29 cellular contexts compared by ENCODE assay signal in genomic region chr1:156399355-156400125, GRCh38. TPM values are rescaled to one million over a fixed set of nuclear protein-coding genes. Genes with fewer than 3 reads are reported as not detected.
DNase-seq lines count a peak whose midpoint lies in the region; FAIRE-seq and TF ChIP-seq lines count a peak whose summit lies in the region.
"Had no signal": no experiment of that assay in that cellular context is flagged by ENCODE, and none has a peak within 500 bp of the region (broad histone marks: within the 10 kb centered on the region; RNA-seq: fewer than 3 reads in every experiment).

No MANE protein-coding gene starts in this region.

- FAIRE-seq in D721Med (lab: Jason Lieb, UNC): no peak
- FAIRE-seq: bronchial epithelial cell, endothelial cell of umbilical vein, G401.6, HTR-8/SVneo, pancreas had no signal

- no peak overlapping the region for H3K27ac Mint-ChIP-seq in activated naive CD4-positive, alpha-beta T cell treated with anti-CD3 and anti-CD28 coated beads for 36 hours
- H3K27ac Mint-ChIP-seq: HFFc6, natural killer cell, T-helper 17 cell had no signal

- CTCF ChIA-PET in activated naive CD4-positive, alpha-beta T cell treated with anti-CD3 and anti-CD28 coated beads for 36 hours (lab: Charles Lee): interaction anchor here (1.4 to 1.6 kb wide), 2 partner anchors 13 to 14 kb away, joined by 3 to 4 read pairs; no protein-coding TSS in a partner anchor

- H3K27ac ChIP-seq in dorsolateral prefrontal cortex: peak overlapping the region in 57 of 59 donors; percentile 3 to 100 (median 80)
- H3K27ac ChIP-seq in substantia nigra (ENCODE audit: low read depth, low read length, poor library complexity, severe bottlenecking): peak overlapping the region; percentile 85
- H3K27ac ChIP-seq: heart right ventricle, left ventricle myocardium inferior, pancreas, right atrium auricular region, RWPE1, SK-N-MC, spleen, VCaP had no signal

- no peak overlapping the region for H3K4me3 ChIP-seq in dorsolateral prefrontal cortex
- H3K4me3 ChIP-seq: heart right ventricle, left ventricle myocardium inferior, pancreas, right atrium auricular region, SK-N-MC, spleen had no signal

- no peak overlapping the region for H3K4me3 Mint-ChIP-seq in activated naive CD4-positive, alpha-beta T cell treated with anti-CD3 and anti-CD28 coated beads for 36 hours
- H3K4me3 Mint-ChIP-seq: HFFc6, natural killer cell, T-helper 17 cell had no signal

- H3K36me3 Mint-ChIP-seq in activated naive CD4-positive, alpha-beta T cell treated with anti-CD3 and anti-CD28 coated beads for 36 hours (ENCODE audit: low read depth): no peaks in the 10 kb centered on the region
- H3K36me3 Mint-ChIP-seq: natural killer cell had no signal

- no peaks in the 10 kb centered on the region for H3K9me3 Mint-ChIP-seq in activated naive CD4-positive, alpha-beta T cell treated with anti-CD3 and anti-CD28 coated beads for 36 hours
- H3K9me3 Mint-ChIP-seq: HFFc6, natural killer cell had no signal

- no peaks in the 10 kb centered on the region for H3K4me1 Mint-ChIP-seq in activated naive CD4-positive, alpha-beta T cell treated with anti-CD3 and anti-CD28 coated beads for 36 hours (ENCODE audit: low read depth)
- H3K4me1 Mint-ChIP-seq: natural killer cell had no signal

- DNase-seq in NCI-H2227 (lab: John Stamatoyannopoulos, UW; ENCODE audit: unreplicated experiment) (peak; percentile 41), NCI-H2227 treated with DMSO at 0.1 percent for 48 hours (lab: John Stamatoyannopoulos, UW) (no peak), NCI-H82 treated with DMSO at 0.1 percent for 48 hours (lab: John Stamatoyannopoulos, UW; ENCODE audit: unreplicated experiment) (peak; percentile 74), dorsolateral prefrontal cortex (no peak), substantia nigra (lab: John Stamatoyannopoulos, UW) (no peak), GM13976 (ENCODE audit: low spot score) (no peak), D721Med (ENCODE audit: insufficient read length, low spot score) (no peak)
- no peak for DNase-seq in activated naive CD4-positive, alpha-beta T cell treated with anti-CD3 and anti-CD28 coated beads for 36 hours
- DNase-seq: activated CD8-positive, alpha-beta memory T cell treated with anti-CD3 and anti-CD28 coated beads, Interleukin-2, amount 50 U/mL, for 48 hours; activated effector memory CD4-positive, alpha-beta T cell treated with anti-CD3 and anti-CD28 coated beads, Interleukin-2, amount 50 U/mL, for 16 hours; heart right ventricle; HFFc6; Karpas-422; left ventricle myocardium inferior; natural killer cell; NCI-H1048; NCI-H2029; pancreas; spleen; stimulated activated CD4-positive, alpha-beta T cell treated with anti-CD3 and anti-CD28 coated beads, Interleukin-4, amount 100 ng/mL, for 24 hours; T-helper 17 cell had no signal

- intact Hi-C loops in dorsolateral prefrontal cortex (cut with DNase I): no loop called here
- intact Hi-C loops in activated naive CD4-positive, alpha-beta T cell treated with anti-CD3 and anti-CD28 coated beads for 36 hours (cut with micrococcal nuclease): no loop called here

- H3K27me3 ChIP-seq in dorsolateral prefrontal cortex: no peaks in the 10 kb centered on the region
- H3K27me3 ChIP-seq: pancreas, right atrium auricular region had no signal

- TF ChIP-seq CTCF in dorsolateral prefrontal cortex (IDR thresholded peaks at IDR 0.05 in 54 of 56, conservative IDR thresholded peaks at IDR 0.05 in 2 of 56; ENCODE audit: low read depth in 1 of 56, partially characterized antibody in 56 of 56): no peak
- no peak for TF ChIP-seq CTCF in GM13976 (IDR thresholded peaks at IDR 0.05; ENCODE audit: borderline replicate concordance, control extremely low read depth, extremely low read depth, insufficient read depth, missing control alignments)
- no peak for TF ChIP-seq CTCF in D721Med (IDR thresholded peaks at IDR 0.05; ENCODE audit: insufficient read depth, missing control alignments)

- no peaks in the 10 kb centered on the region for H3K27me3 Mint-ChIP-seq in activated naive CD4-positive, alpha-beta T cell treated with anti-CD3 and anti-CD28 coated beads for 36 hours (ENCODE audit: low read depth)

- in situ Hi-C loops in GM13976 (cut with MboI; ENCODE audit: low sequenced_read_pairs, unreplicated experiment): no loop called here

RNA-seq across cellular contexts. Expression of gene RHBG, which starts 30.5 kb away (rescaled TPM):
- total RNA-seq in dorsolateral prefrontal cortex: under 1 TPM in 5 of 120 experiments, not detected in 115; 0.33 to 0.61 (median 0.44) TPM
- total RNA-seq in activated naive CD4-positive, alpha-beta T cell treated with anti-CD3 and anti-CD28 coated beads for 36 hours: not detected
- total RNA-seq: endothelial cell of umbilical vein, heart right ventricle, HFFc6, left ventricle myocardium inferior, natural killer cell, right atrium auricular region, T-helper 17 cell had no signal

Comparison
In these comparisons a context has a peak if more than half of its experiments do, and no peak if none do; other contexts are left out.
1. DNase-seq: peak in NCI-H2227 (single experiment) and NCI-H82 treated with DMSO at 0.1 percent for 48 hours (single experiment); none in NCI-H2227 treated with DMSO at 0.1 percent for 48 hours (single experiment), dorsolateral prefrontal cortex (0 of 10), substantia nigra (0 of 49), GM13976 (single experiment), activated naive CD4-positive, alpha-beta T cell treated with anti-CD3 and anti-CD28 coated beads for 36 hours (single experiment) and D721Med (single experiment).